In genomic region chr16:74699666-74700065, GRCh38 we compare ENCODE assay signal across 8 cellular contexts. TPM values are rescaled to one million over a fixed set of nuclear protein-coding genes. Genes with fewer than 3 reads are reported as not detected.
A peak's percentile ranks its signal among the peaks of the same experiment; 100 is the strongest.
DNase-seq lines count a peak whose midpoint lies in the region; ATAC-seq and TF ChIP-seq lines count a peak whose summit lies in the region.

No MANE protein-coding gene starts in this region.

- H3K27ac ChIP-seq in AG04450 (ENCODE audit: low read depth, low read length) (no peak overlapping the region), HUES64 (ENCODE audit: low read depth, low read length) (no peak overlapping the region), substantia nigra (ENCODE audit: low read depth, low read length, poor library complexity, severe bottlenecking) (no peak overlapping the region)

- TF ChIP-seq CTCF in AG04450 (IDR thresholded peaks at IDR 0.05; ENCODE audit: low read depth, low read length) = no peak
- TF ChIP-seq CTCF in astrocyte of the cerebellum (IDR thresholded peaks at IDR 0.05; ENCODE audit: low read depth, low read length, missing control alignments) = no peak

- in situ Hi-C loops in astrocyte of the cerebellum (cut with HindIII; ENCODE audit: low sequenced_read_pairs) (no loop called here), G401 (cut with HindIII; ENCODE audit: low sequenced_read_pairs) (no loop called here)

- POLR2A ChIA-PET in AG04450 (lab: Yijun Ruan, JAX) = interaction anchor here (1.0 to 1.4 kb wide), 2 partner anchors 33 to 45 kb away, joined by 3 to 5 read pairs; partner anchors contain the start of gene RFWD3

- H3K9ac ChIP-seq in HUES64 (ENCODE audit: low read depth, low read length) = no peak overlapping the region

- H3K9me3 ChIP-seq in AG04450 (ENCODE audit: control insufficient read depth, insufficient read depth, low read length) (no peaks in the 10 kb centered on the region; the same call in 1 of the 2 replicates), HUES64 (ENCODE audit: insufficient read depth, low read depth, low read length) (no peaks in the 10 kb centered on the region), mononuclear cell (ENCODE audit: low read depth, low read length) (no peaks in the 10 kb centered on the region)

- no peaks in the 10 kb centered on the region for H3K27me3 ChIP-seq in AG04450 (ENCODE audit: control insufficient read depth, insufficient read depth, low read length)
- H3K27me3 ChIP-seq in HUES64 (ENCODE audit: insufficient read depth, low read length) = peaks cover 26% of the 10 kb centered on the region
- no peaks in the 10 kb centered on the region for H3K27me3 ChIP-seq in mononuclear cell (ENCODE audit: insufficient read depth, low read length)

- ATAC-seq in HG02623 (IDR thresholded peaks at IDR 0.05; ENCODE audit: unreplicated experiment) = no peak

- 91% methylated on average over 2 of the region's 4 CpGs for WGBS in HUES64

- no peak for DNase-seq in AG04450 (ENCODE audit: low read depth, low spot score)
- no peak for DNase-seq in astrocyte of the cerebellum (ENCODE audit: low read depth)
- DNase-seq in NCI-H1417 (lab: John Stamatoyannopoulos, UW) = no peak
- no peak for DNase-seq in substantia nigra (lab: John Stamatoyannopoulos, UW)
- no peak for DNase-seq in G401 (ENCODE audit: low spot score)

- CTCF ChIA-PET in AG04450 (lab: Charles Lee) = interaction anchor here (1.3 to 4.0 kb wide), 5 partner anchors 9 to 163 kb away, joined by 3 to 25 read pairs (median 6); no protein-coding TSS in a partner anchor

- H3K4me3 ChIP-seq in AG04450 (ENCODE audit: low read depth, low read length) (peak overlapping the region; percentile 85), HUES64 (ENCODE audit: low read length) (peak overlapping the region; percentile 64), astrocyte of the cerebellum (ENCODE audit: low read depth, low read length) (peak overlapping the region; percentile 69), mononuclear cell (ENCODE audit: low read length) (peak overlapping the region; percentile 88)

- H3K4me1 ChIP-seq in HUES64 (ENCODE audit: insufficient read depth, low read length) (peaks cover 7% of the 10 kb centered on the region; the same call in 1 of the 2 replicates), mononuclear cell (ENCODE audit: insufficient read depth, low read length) (peaks cover 71% of the 10 kb centered on the region)

- H3K36me3 ChIP-seq in HUES64 (ENCODE audit: insufficient read depth, low read length) = no peaks in the 10 kb centered on the region

RNA-seq across cellular contexts. Expression of gene MLKL, which starts 1.0 kb away (rescaled TPM):
- polyA plus RNA-seq in AG04450 (2011; rRNA removed) = 4.1 and 5.8 TPM in 2 replicates
- polyA minus RNA-seq in AG04450 (2011; rRNA and poly(A)+ RNA removed) = 2.2 and 2.6 TPM in 2 replicates
- polyA plus RNA-seq in HUES64 (2013, experiment 1 of 2) = 3.4 TPM
- 3.2 TPM for polyA plus RNA-seq in HUES64 (2013, experiment 2 of 2)
- total RNA-seq in mononuclear cell = 17.6 TPM
- total RNA-seq in G401 (2014; rRNA removed; shearing (Covaris generic)) = not detected in 2 replicates

RNA-seq across cellular contexts. Expression of gene RFWD3, which starts 33.0 kb away (rescaled TPM):
- polyA plus RNA-seq in AG04450 (2011; rRNA removed) = 10.7 and 13.4 TPM in 2 replicates
- polyA minus RNA-seq in AG04450 (2011; rRNA and poly(A)+ RNA removed) = 30.2 and 31.3 TPM in 2 replicates
- polyA plus RNA-seq in HUES64 (2013, experiment 1 of 2) = 55.5 TPM
- 50.7 TPM for polyA plus RNA-seq in HUES64 (2013, experiment 2 of 2)
- total RNA-seq in mononuclear cell = 24.9 TPM
- 32.3 and 40.4 TPM in 2 replicates for total RNA-seq in G401 (2014; rRNA removed; shearing (Covaris generic))

Comparison
In these comparisons a context has a peak if more than half of its experiments do, and no peak if none do; other contexts are left out.
1. RNA of gene MLKL, which starts 1.0 kb away (total RNA-seq): 17.6 TPM in mononuclear cell (single experiment); not detected in G401; every median in the first group is over 10 times any median in the second.
2. Peak in every context shown above with its lines, with median percentiles within 50 percentile points of each other: H3K4me3 ChIP-seq.